In genomic region chr15:68846851-68847439, GRCh38 we compare ENCODE assay signal across 8 cellular contexts.
"Had no signal": no experiment of that assay in that cellular context is flagged by ENCODE, and none has a peak within 500 bp of the region (broad histone marks: within the 10 kb centered on the region; RNA-seq: fewer than 3 reads in every experiment).

No MANE protein-coding gene starts in this region.

- H3K4me3 ChIP-seq: GM23338 had no signal

- FAIRE-seq: H1, H54, HTR-8/SVneo had no signal

- ATAC-seq: GM23338, HCT116 had no signal

- H3K4me2 ChIP-seq: GM23338 had no signal

- H2AFZ ChIP-seq: GM23338 had no signal

- DNase-seq: H9, IMR-90, KBM-7 had no signal
